ENCODE assay signal across 17 cellular contexts in the genomic region with DNA sequence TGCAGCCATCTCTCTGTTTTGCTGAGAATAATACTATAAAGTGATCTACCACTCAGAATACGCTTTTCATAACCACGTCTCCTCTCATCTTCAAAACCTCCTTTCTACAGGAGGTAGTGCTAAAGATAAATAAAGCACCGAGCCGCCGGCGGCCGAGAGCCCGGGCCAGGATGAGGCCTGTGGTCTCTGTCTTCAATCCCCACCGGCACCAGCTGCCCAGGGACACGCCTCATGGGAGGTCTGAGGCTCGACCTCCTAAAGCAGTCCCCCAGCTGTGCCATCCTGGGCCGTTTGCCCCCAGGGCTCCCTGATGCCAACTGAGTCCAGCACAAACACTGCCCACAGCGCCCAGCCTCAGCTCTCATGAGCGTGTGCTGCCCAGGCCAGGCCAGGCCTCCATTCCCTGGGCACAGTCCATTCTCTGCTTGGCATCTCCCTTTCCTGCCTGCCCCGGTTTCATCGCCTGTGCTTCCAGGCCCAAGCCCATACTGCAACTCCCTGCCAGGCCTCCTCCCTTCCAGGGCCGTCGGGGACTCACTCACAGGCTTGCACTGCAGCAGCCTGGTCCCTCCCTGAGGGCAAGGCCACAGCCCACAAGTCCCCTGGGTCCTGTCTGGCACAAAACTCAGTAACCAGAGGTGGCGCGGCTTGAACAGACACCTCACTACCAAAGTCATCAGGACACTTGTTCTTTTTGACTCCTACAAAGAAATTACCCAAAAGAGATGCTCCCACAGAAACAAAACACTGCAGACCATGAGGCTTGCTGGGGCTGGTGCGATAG. TPM values are rescaled to one million over a fixed set of nuclear protein-coding genes. Genes with fewer than 3 reads are reported as not detected.
A peak's percentile ranks its signal among the peaks of the same experiment; 100 is the strongest.
DNase-seq lines count a peak whose midpoint lies in the region; ATAC-seq and TF ChIP-seq lines count a peak whose summit lies in the region.
"Had no signal": no experiment of that assay in that cellular context is flagged by ENCODE, and none has a peak within 500 bp of the region (broad histone marks: within the 10 kb centered on the region; RNA-seq: fewer than 3 reads in every experiment).

No MANE protein-coding gene starts in this region.

- H3K27me3 ChIP-seq in BLaER1: no peaks in the 10 kb centered on the region
- H3K27me3 ChIP-seq in MM.1S (replicated peaks; ENCODE audit: insufficient read depth, low read length): no peaks in the 10 kb centered on the region
- H3K27me3 ChIP-seq: brain microvascular endothelial cell had no signal

- DNase-seq in Calu3 (no peak), naive B cell (no peak), activated gamma-delta T cell (lab: John Stamatoyannopoulos, UW) (no peak), HPDE6-E6E7 (ENCODE audit: extremely low spot score) (no peak), MM.1S (no peak), iPS-NIHi11 (ENCODE audit: low spot score) (no peak)
- DNase-seq in activated T-helper 2 cell treated with anti-CD3 and anti-CD28 coated beads, Interferon-gamma antibody, Interleukin-2, Interleukin-4, amounts not matched to agents 10 μg/mL and 5 μg/mL and 100 μg/mL, durations not matched to agents 14 hours and 24 hours and 36 hours (ENCODE audit: low spot score): no peak
- DNase-seq: brain microvascular endothelial cell; effector CD8-positive, alpha-beta T cell; foreskin melanocyte; GDM1; NCI-H1930; stimulated activated CD4-positive, alpha-beta T cell treated with anti-CD3 and anti-CD28 coated beads, Interleukin-2, amount 100 ng/mL, for 48 hours; stimulated activated naive CD4-positive, alpha-beta T cell had no signal

- H4K20me1 ChIP-seq in BLaER1: peaks cover 70% of the 10 kb centered on the region
- H4K20me1 ChIP-seq in MM.1S (ENCODE audit: insufficient read depth, low read length): no peaks in the 10 kb centered on the region

- no peaks in the 10 kb centered on the region for H3K27me3 Mint-ChIP-seq in Calu3 (ENCODE audit: unreplicated experiment)
- H3K27me3 Mint-ChIP-seq in activated T-helper 2 cell treated with anti-CD3 and anti-CD28 coated beads, Interferon-gamma antibody, Interleukin-2, Interleukin-4, amounts not matched to agents 10 μg/mL and 5 μg/mL and 100 μg/mL, durations not matched to agents 14 hours and 24 hours and 36 hours (ENCODE audit: low read depth): no peaks in the 10 kb centered on the region
- H3K27me3 Mint-ChIP-seq in naive B cell: no peaks in the 10 kb centered on the region

- intact Hi-C loops in Calu3 (cut with micrococcal nuclease; ENCODE audit: unreplicated experiment): no loop called here
- intact Hi-C loops in activated T-helper 2 cell treated with anti-CD3 and anti-CD28 coated beads, Interferon-gamma antibody, Interleukin-2, Interleukin-4, amounts not matched to agents 10 μg/mL and 5 μg/mL and 100 μg/mL, durations not matched to agents 14 hours and 24 hours and 36 hours (cut with micrococcal nuclease): no loop called here

- H3K4me1 ChIP-seq in BLaER1 (peaks cover 56% of the 10 kb centered on the region), MM.1S (ENCODE audit: low read length) (peaks cover 9% of the 10 kb centered on the region; the same call in 1 of the 2 replicates)

- H3K27ac ChIP-seq in BLaER1 (peak overlapping the region; percentile 63), MM.1S (ENCODE audit: low read length) (no peak overlapping the region)
- H3K27ac ChIP-seq: brain microvascular endothelial cell had no signal

- H3K4me3 Mint-ChIP-seq in Calu3 (ENCODE audit: low read depth, unreplicated experiment): peak overlapping the region; percentile 88
- peak overlapping the region; percentile 85 for H3K4me3 Mint-ChIP-seq in activated T-helper 2 cell treated with anti-CD3 and anti-CD28 coated beads, Interferon-gamma antibody, Interleukin-2, Interleukin-4, amounts not matched to agents 10 μg/mL and 5 μg/mL and 100 μg/mL, durations not matched to agents 14 hours and 24 hours and 36 hours (ENCODE audit: low read depth)
- H3K4me3 Mint-ChIP-seq in naive B cell: peak overlapping the region; percentile 50 to 91 (median 87)

- H3K4me1 Mint-ChIP-seq in Calu3 (ENCODE audit: low read depth, unreplicated experiment): peaks cover 26% of the 10 kb centered on the region
- peaks cover 23% of the 10 kb centered on the region for H3K4me1 Mint-ChIP-seq in activated T-helper 2 cell treated with anti-CD3 and anti-CD28 coated beads, Interferon-gamma antibody, Interleukin-2, Interleukin-4, amounts not matched to agents 10 μg/mL and 5 μg/mL and 100 μg/mL, durations not matched to agents 14 hours and 24 hours and 36 hours (ENCODE audit: low read depth)
- H3K4me1 Mint-ChIP-seq in naive B cell: peaks cover 34 to 46% (median 37%) of the 10 kb centered on the region in 3 donors

- H3K9me2 ChIP-seq in MM.1S (replicated peaks; ENCODE audit: insufficient read depth, low read length): no peaks in the 10 kb centered on the region

- H3K36me3 Mint-ChIP-seq in Calu3 (ENCODE audit: insufficient read depth, unreplicated experiment): peaks cover 84% of the 10 kb centered on the region
- peaks cover 42% of the 10 kb centered on the region for H3K36me3 Mint-ChIP-seq in activated T-helper 2 cell treated with anti-CD3 and anti-CD28 coated beads, Interferon-gamma antibody, Interleukin-2, Interleukin-4, amounts not matched to agents 10 μg/mL and 5 μg/mL and 100 μg/mL, durations not matched to agents 14 hours and 24 hours and 36 hours (ENCODE audit: low read depth)
- H3K36me3 Mint-ChIP-seq in naive B cell: peaks cover 0 to 7% of the 10 kb centered on the region in 2 donors

- no peaks in the 10 kb centered on the region for H3K9me3 ChIP-seq in BLaER1
- H3K9me3 ChIP-seq in MM.1S (replicated peaks; ENCODE audit: insufficient read depth, low read length): no peaks in the 10 kb centered on the region

- H3K9me3 Mint-ChIP-seq in Calu3 (ENCODE audit: low read depth, unreplicated experiment) (no peaks in the 10 kb centered on the region), naive B cell (no peaks in the 10 kb centered on the region)
- H3K9me3 Mint-ChIP-seq in activated T-helper 2 cell treated with anti-CD3 and anti-CD28 coated beads, Interferon-gamma antibody, Interleukin-2, Interleukin-4, amounts not matched to agents 10 μg/mL and 5 μg/mL and 100 μg/mL, durations not matched to agents 14 hours and 24 hours and 36 hours: no peaks in the 10 kb centered on the region

- CTCF ChIA-PET in Calu3 (lab: Charles Lee): no interaction called here

- H3K4me3 ChIP-seq in BLaER1 (peak overlapping the region; percentile 53), MM.1S (ENCODE audit: low read length) (no peak overlapping the region)

- no TSS peak for BruUV-seq in Calu3 (replicated peaks; lab: Mats Ljungman, UMichigan)

- no peak for TF ChIP-seq CTCF in Calu3 (IDR thresholded peaks at IDR 0.05; ENCODE audit: unreplicated experiment)
- no peak for TF ChIP-seq CTCF in MM.1S (IDR thresholded peaks at IDR 0.05; ENCODE audit: low read length)

- H3K79me2 ChIP-seq in MM.1S (ENCODE audit: low read length): peaks cover 37% of the 10 kb centered on the region

- H2AFZ ChIP-seq in MM.1S (ENCODE audit: low read length): no peak overlapping the region

- H3K9ac ChIP-seq in BLaER1 (peak overlapping the region; percentile 71), MM.1S (ENCODE audit: low read length) (no peak overlapping the region)

- ATAC-seq in naive B cell (ENCODE audit: low read depth in 2 of 2): no peak

- peak overlapping the region; percentile 100 for H3K4me2 ChIP-seq in BLaER1
- no peak overlapping the region for H3K4me2 ChIP-seq in MM.1S (ENCODE audit: low read depth, low read length)

- H3K27ac Mint-ChIP-seq in Calu3 (ENCODE audit: unreplicated experiment): no peak overlapping the region
- H3K27ac Mint-ChIP-seq in activated T-helper 2 cell treated with anti-CD3 and anti-CD28 coated beads, Interferon-gamma antibody, Interleukin-2, Interleukin-4, amounts not matched to agents 10 μg/mL and 5 μg/mL and 100 μg/mL, durations not matched to agents 14 hours and 24 hours and 36 hours: no peak overlapping the region
- peak overlapping the region in 3 of 6 donors; percentile 7 to 49 (median 28) for H3K27ac Mint-ChIP-seq in naive B cell

- H3K36me3 ChIP-seq in BLaER1 (peaks cover 73% of the 10 kb centered on the region), MM.1S (replicated peaks; ENCODE audit: insufficient read depth, low read length) (no peaks in the 10 kb centered on the region; the same call in 1 of the 2 replicates)

- H3F3A ChIP-seq in MM.1S (ENCODE audit: insufficient read depth, low read length): peaks cover 8% of the 10 kb centered on the region; the same call in 1 of the 2 replicates

RNA-seq across cellular contexts. Expression of a gene that starts 2.5 kb away (rescaled TPM):
- total RNA-seq in Calu3 (2022): 177 and 192 TPM in 2 replicates
- total RNA-seq in activated T-helper 2 cell treated with anti-CD3 and anti-CD28 coated beads, Interferon-gamma antibody, Interleukin-2, Interleukin-4, amounts not matched to agents 10 μg/mL and 5 μg/mL and 100 μg/mL, durations not matched to agents 14 hours and 24 hours and 36 hours: 86.7 and 91.0 TPM in 2 replicates
- polyA plus RNA-seq in naive B cell (ENCODE audit: low read depth in 6 of 6): 10 to 100 TPM in 5 of 6 donors, 1 to 10 TPM in 1; 3.0 to 26.7 (median 11.7) TPM

RNA-seq across cellular contexts. Expression of a gene that starts 28.8 kb away (rescaled TPM):
- total RNA-seq in Calu3 (2022): 105 and 113 TPM in 2 replicates
- 29.6 and 30.4 TPM in 2 replicates for total RNA-seq in activated T-helper 2 cell treated with anti-CD3 and anti-CD28 coated beads, Interferon-gamma antibody, Interleukin-2, Interleukin-4, amounts not matched to agents 10 μg/mL and 5 μg/mL and 100 μg/mL, durations not matched to agents 14 hours and 24 hours and 36 hours
- polyA plus RNA-seq in naive B cell (ENCODE audit: low read depth in 6 of 6): 1 to 10 TPM in 1 of 6 donors, under 1 TPM in 5; 0.36 to 1.2 (median 0.66) TPM

RNA-seq across cellular contexts. Expression of a gene that starts 42.4 kb away (rescaled TPM):
- total RNA-seq in Calu3 (2022): 162 and 176 TPM in 2 replicates
- total RNA-seq in activated T-helper 2 cell treated with anti-CD3 and anti-CD28 coated beads, Interferon-gamma antibody, Interleukin-2, Interleukin-4, amounts not matched to agents 10 μg/mL and 5 μg/mL and 100 μg/mL, durations not matched to agents 14 hours and 24 hours and 36 hours: 2.1 TPM in 2 replicates
- not detected for polyA plus RNA-seq in naive B cell (ENCODE audit: low read depth in 6 of 6)

RNA-seq across cellular contexts. Expression of a gene that starts 54.3 kb away (rescaled TPM):
- 61.9 and 75.8 TPM in 2 replicates for total RNA-seq in Calu3 (2022)
- 0.23 TPM in 1 of 2 replicates, not detected in the other for total RNA-seq in activated T-helper 2 cell treated with anti-CD3 and anti-CD28 coated beads, Interferon-gamma antibody, Interleukin-2, Interleukin-4, amounts not matched to agents 10 μg/mL and 5 μg/mL and 100 μg/mL, durations not matched to agents 14 hours and 24 hours and 36 hours
- under 1 TPM in 1 of 6 donors, not detected in 5; 0.16 TPM for polyA plus RNA-seq in naive B cell (ENCODE audit: low read depth in 6 of 6)
- total RNA-seq: mononuclear cell, RPMI7951 had no signal

Comparison
In these comparisons a context has a peak if more than half of its experiments do, and no peak if none do; other contexts are left out.
1. RNA of a gene that starts 42.4 kb away (total RNA-seq): 162 to 176 TPM in Calu3; 2.1 TPM in activated T-helper 2 cell treated with anti-CD3 and anti-CD28 coated beads, Interferon-gamma antibody, Interleukin-2, Interleukin-4, amounts not matched to agents 10 μg/mL and 5 μg/mL and 100 μg/mL, durations not matched to agents 14 hours and 24 hours and 36 hours; every median in the first group is over 10 times any median in the second.
2. Peak in every context shown above with its lines, with median percentiles within 50 percentile points of each other: H3K4me3 Mint-ChIP-seq.